Comparison of ENCODE assay signal across 31 cellular contexts in genomic region chr6:128397996-128398395, GRCh38.
"Had no signal": no experiment of that assay in that cellular context is flagged by ENCODE, and none has a peak within 500 bp of the region (broad histone marks: within the 10 kb centered on the region; RNA-seq: fewer than 3 reads in every experiment).

No MANE protein-coding gene starts in this region.

- H3K27me3 ChIP-seq: breast epithelium, colonic mucosa, dorsolateral prefrontal cortex, heart right ventricle, stomach had no signal

- H3K27me3 Mint-ChIP-seq: activated naive CD8-positive, alpha-beta T cell treated with anti-CD3 and anti-CD28 coated beads for 36 hours; central memory CD8-positive, alpha-beta T cell; stimulated activated memory B cell treated with anti-CD40 and anti-IgM and Interleukin-4, amounts not matched to agents 10 μg/mL and 1 μg/mL and 100 μg/mL, for 72 hours; type B pancreatic cell had no signal

- H3K4me1 ChIP-seq: breast epithelium, colonic mucosa, lower lobe of right lung had no signal

- ATAC-seq: activated T-cell treated with anti-CD3 and anti-CD28 coated beads, Interleukin-2, amount 50 U/mL, for 4 hours; effector memory CD8-positive, alpha-beta T cell; esophagus mucosa; heart right ventricle; left lobe of liver; lower lobe of right lung; mucosa of descending colon; sciatic nerve; stimulated activated memory B cell treated with anti-CD40 and anti-IgM and Interleukin-4, amounts not matched to agents 10 μg/mL and 1 μg/mL and 100 μg/mL, for 72 hours had no signal

- DNase-seq: activated CD4-positive, alpha-beta T cell treated with anti-CD3 and anti-CD28 coated beads for 4 hours; activated CD4-positive, alpha-beta T cell treated with anti-CD3 and anti-CD28 coated beads, Interleukin-2, amount 50 U/mL, for 48 hours; activated CD4-positive, CD25-positive, alpha-beta regulatory T cell; activated CD8-positive, alpha-beta memory T cell treated with anti-CD3 and anti-CD28 coated beads, Interleukin-2, amount 50 U/mL, for 48 hours; activated naive CD4-positive, alpha-beta T cell treated with Interleukin-2 at 50 U/mL for 16 hours; activated naive CD8-positive, alpha-beta T cell treated with anti-CD3 and anti-CD28 coated beads for 36 hours; activated T-cell treated with anti-CD3 and anti-CD28 coated beads, Interleukin-2, amount 50 U/mL, for 4 hours; amniotic stem cell; colonic mucosa; dorsolateral prefrontal cortex; effector memory CD8-positive, alpha-beta T cell; heart right ventricle; kidney; lower lobe of right lung; mesendoderm; mucosa of descending colon; occipital lobe; posterior cingulate gyrus; stimulated activated CD4-positive, alpha-beta T cell treated with anti-CD3 and anti-CD28 coated beads, Interleukin-15, amount 100 ng/mL, for 24 hours; stomach; T-helper 1 cell; T-helper 9 cell had no signal

- H3K9me3 Mint-ChIP-seq: activated naive CD8-positive, alpha-beta T cell treated with anti-CD3 and anti-CD28 coated beads for 36 hours; activated T-cell treated with anti-CD3 and anti-CD28 coated beads, Interleukin-2, amount 50 U/mL, for 4 hours; central memory CD8-positive, alpha-beta T cell; effector memory CD8-positive, alpha-beta T cell; neural crest cell; stimulated activated memory B cell treated with anti-CD40 and anti-IgM and Interleukin-4, amounts not matched to agents 10 μg/mL and 1 μg/mL and 100 μg/mL, for 72 hours had no signal

- H3K4me3 Mint-ChIP-seq: activated naive CD8-positive, alpha-beta T cell treated with anti-CD3 and anti-CD28 coated beads for 36 hours; activated T-cell treated with anti-CD3 and anti-CD28 coated beads, Interleukin-2, amount 50 U/mL, for 4 hours; central memory CD8-positive, alpha-beta T cell; effector memory CD8-positive, alpha-beta T cell; neural crest cell; stimulated activated memory B cell treated with anti-CD40 and anti-IgM and Interleukin-4, amounts not matched to agents 10 μg/mL and 1 μg/mL and 100 μg/mL, for 72 hours; type B pancreatic cell had no signal

- H3K27ac Mint-ChIP-seq: activated naive CD8-positive, alpha-beta T cell treated with anti-CD3 and anti-CD28 coated beads for 36 hours; effector memory CD8-positive, alpha-beta T cell; stimulated activated memory B cell treated with anti-CD40 and anti-IgM and Interleukin-4, amounts not matched to agents 10 μg/mL and 1 μg/mL and 100 μg/mL, for 72 hours; type B pancreatic cell had no signal

- H3K4me3 ChIP-seq: colonic mucosa, dorsolateral prefrontal cortex, heart right ventricle, lower lobe of right lung, mucosa of descending colon, smooth muscle cell, stomach had no signal

- H3K36me3 Mint-ChIP-seq: stimulated activated memory B cell treated with anti-CD40 and anti-IgM and Interleukin-4, amounts not matched to agents 10 μg/mL and 1 μg/mL and 100 μg/mL, for 72 hours had no signal

- H3K27ac ChIP-seq: breast epithelium, colonic mucosa, dorsolateral prefrontal cortex, heart right ventricle, lower lobe of right lung, stomach had no signal

- H3K4me1 Mint-ChIP-seq: central memory CD8-positive, alpha-beta T cell; neural crest cell; stimulated activated memory B cell treated with anti-CD40 and anti-IgM and Interleukin-4, amounts not matched to agents 10 μg/mL and 1 μg/mL and 100 μg/mL, for 72 hours had no signal

- H3K36me3 ChIP-seq: breast epithelium, colonic mucosa, lower lobe of right lung had no signal

- H3K9me3 ChIP-seq: breast epithelium, colonic mucosa, heart right ventricle, lower lobe of right lung, mucosa of descending colon, stomach had no signal
